In genomic region chr2:77016964-77017363, GRCh38 we compare ENCODE assay signal across 26 cellular contexts.
"Had no signal": no experiment of that assay in that cellular context is flagged by ENCODE, and none has a peak within 500 bp of the region (broad histone marks: within the 10 kb centered on the region; RNA-seq: fewer than 3 reads in every experiment).

No MANE protein-coding gene starts in this region.

- H3K36me3 ChIP-seq: gastrocnemius medialis, heart left ventricle, prostate gland, right atrium auricular region, suprapubic skin, transverse colon, upper lobe of right lung, uterus had no signal

- H3K9me3 ChIP-seq: gastrocnemius medialis, heart left ventricle, prostate gland, right atrium auricular region, suprapubic skin, transverse colon, upper lobe of right lung, uterus had no signal

- H3K4me1 ChIP-seq: gastrocnemius medialis, heart left ventricle, prostate gland, right atrium auricular region, suprapubic skin, transverse colon, upper lobe of right lung, uterus had no signal

- DNase-seq: dorsolateral prefrontal cortex; effector CD4-positive, alpha-beta T cell; endodermal cell; foreskin fibroblast; gastrocnemius medialis; heart left ventricle; kidney; naive thymus-derived CD8-positive, alpha-beta T cell; nephron progenitor cell; nucleus accumbens; stimulated activated CD4-positive, alpha-beta T cell treated with anti-CD3 and anti-CD28 coated beads, Interleukin-12 subunit alpha, Interleukin-12 subunit beta, amount 100 ng/mL, for 4 hours; stimulated activated CD4-positive, alpha-beta T cell treated with anti-CD3 and anti-CD28 coated beads, Interleukin-1b, Interleukin-23, amount 100 ng/mL, for 48 hours; stimulated activated CD4-positive, alpha-beta T cell treated with anti-CD3 and anti-CD28 coated beads, Interleukin-4, amount 100 ng/mL, for 1 hour; stimulated activated CD8-positive, alpha-beta memory T cell treated with anti-CD3 and anti-CD28 coated beads, Interleukin-4, amount 100 ng/mL, for 48 hours; stimulated activated naive CD4-positive, alpha-beta T cell; stimulated activated naive CD8-positive, alpha-beta T cell treated with anti-CD3 and anti-CD28 coated beads, Interleukin-15, amount 100 ng/mL, for 72 hours; transverse colon; upper lobe of right lung; uterus had no signal

- H3K27me3 ChIP-seq: dorsolateral prefrontal cortex, gastrocnemius medialis, heart left ventricle, hepatocyte, right atrium auricular region, suprapubic skin, transverse colon, upper lobe of right lung, uterus had no signal

- H3K79me2 ChIP-seq: hepatocyte had no signal

- H3K27ac ChIP-seq: dorsolateral prefrontal cortex, epithelial cell of prostate, gastrocnemius medialis, heart left ventricle, hepatocyte, prostate gland, right atrium auricular region, suprapubic skin, transverse colon, upper lobe of right lung, uterus had no signal

- H2AFZ ChIP-seq: hepatocyte had no signal

- H3K4me3 ChIP-seq: dorsolateral prefrontal cortex, gastrocnemius medialis, heart left ventricle, hepatocyte, lung, prostate gland, right atrium auricular region, smooth muscle cell, suprapubic skin, transverse colon, upper lobe of right lung, uterus had no signal

- H3K4me2 ChIP-seq: hepatocyte, smooth muscle cell had no signal
